ENCODE assay signal across 17 cellular contexts in genomic region chr22:20208713-20209310, GRCh38. TPM values are rescaled to one million over a fixed set of nuclear protein-coding genes. Genes with fewer than 3 reads are reported as not detected.
"Had no signal": no experiment of that assay in that cellular context is flagged by ENCODE, and none has a peak within 500 bp of the region (broad histone marks: within the 10 kb centered on the region; RNA-seq: fewer than 3 reads in every experiment).

No MANE protein-coding gene starts in this region.

- H3K9me3 Mint-ChIP-seq: activated naive CD8-positive, alpha-beta T cell treated with anti-CD3 and anti-CD28 coated beads, Interleukin-2, amount 50 U/mL, for 24 hours; dendritic cell treated with granulocyte-macrophage colony-stimulating factor and Interleukin-4, amounts not matched to agents 40 ng/mL and 50 ng/mL, for 4 days; neural crest cell had no signal

- DNase-seq: activated CD4-positive, alpha-beta T cell treated with anti-CD3 and anti-CD28 coated beads, Interleukin-2, amount 50 U/mL, for 48 hours; activated gamma-delta T cell treated with Interleukin-2 at 50 U/mL for 16 hours; activated naive CD8-positive, alpha-beta T cell treated with anti-CD3 and anti-CD28 coated beads, Interleukin-2, amount 50 U/mL, for 24 hours; activated T-cell treated with anti-CD3 and anti-CD28 coated beads, Interleukin-2, amount 50 U/mL, for 1 hour; aorta; foreskin melanocyte; head of caudate nucleus; left colon; lower lobe of right lung; sigmoid colon; stimulated activated CD4-positive, alpha-beta T cell treated with anti-CD3 and anti-CD28 coated beads, Interleukin-1b, Interleukin-23, amount 100 ng/mL, for 48 hours; SW 1271 had no signal

- H3K4me3 ChIP-seq: breast epithelium, lower lobe of right lung, sigmoid colon had no signal

- ATAC-seq: activated naive CD8-positive, alpha-beta T cell treated with anti-CD3 and anti-CD28 coated beads, Interleukin-2, amount 50 U/mL, for 24 hours; left colon; lower lobe of right lung had no signal

- H3K27me3 Mint-ChIP-seq: activated naive CD8-positive, alpha-beta T cell treated with anti-CD3 and anti-CD28 coated beads, Interleukin-2, amount 50 U/mL, for 24 hours had no signal

- H3K4me3 Mint-ChIP-seq: dendritic cell treated with granulocyte-macrophage colony-stimulating factor and Interleukin-4, amounts not matched to agents 40 ng/mL and 50 ng/mL, for 4 days; neural crest cell had no signal

- H3K27me3 ChIP-seq: breast epithelium had no signal

- H3K27ac ChIP-seq: breast epithelium, epithelial cell of prostate, lower lobe of right lung, sigmoid colon, VCaP had no signal

- H3K9me3 ChIP-seq: breast epithelium, lower lobe of right lung, sigmoid colon had no signal

- H3K36me3 ChIP-seq: breast epithelium, lower lobe of right lung, sigmoid colon had no signal

RNA-seq across cellular contexts. Expression of gene CCDC188, which starts 58.0 kb away (rescaled TPM):
- polyA plus RNA-seq: aorta had no signal
